12 cellular contexts compared by ENCODE assay signal in genomic region chrX:45517090-45517973, GRCh38.
A peak's percentile ranks its signal among the peaks of the same experiment; 100 is the strongest.
DNase-seq lines count a peak whose midpoint lies in the region; ATAC-seq, FAIRE-seq and TF ChIP-seq lines count a peak whose summit lies in the region.
"Had no signal": no experiment of that assay in that cellular context is flagged by ENCODE, and none has a peak within 500 bp of the region (broad histone marks: within the 10 kb centered on the region; RNA-seq: fewer than 3 reads in every experiment).

No MANE protein-coding gene starts in this region.

- intact Hi-C loops in left colon (cut with DNase I, micrococcal nuclease), result no loop called here

- DNase-seq in GM03348 (ENCODE audit: low spot score) (peak; percentile 51), NCI-H69 (lab: John Stamatoyannopoulos, UW) (peak; percentile 24), epithelial cell of prostate (ENCODE audit: low read depth, low spot score) (no peak), type B pancreatic cell (ENCODE audit: extremely low spot score, unreplicated experiment) (no peak), D721Med (ENCODE audit: insufficient read length, low spot score) (no peak), left colon (no peak)
- DNase-seq: activated CD4-positive, alpha-beta T cell treated with anti-CD3 and anti-CD28 coated beads, Interleukin-2, amount 50 U/mL, for 48 hours; activated naive CD8-positive, alpha-beta T cell treated with anti-CD3 and anti-CD28 coated beads, Interleukin-2, amount 50 U/mL, for 24 hours; NCI-H1930; stomach had no signal

- no peaks in the 10 kb centered on the region for H3K9me3 Mint-ChIP-seq in type B pancreatic cell
- H3K9me3 Mint-ChIP-seq: activated naive CD8-positive, alpha-beta T cell treated with anti-CD3 and anti-CD28 coated beads, Interleukin-2, amount 50 U/mL, for 24 hours had no signal

- no peaks in the 10 kb centered on the region for H3K27me3 ChIP-seq in parathyroid adenoma (ENCODE audit: control insufficient read depth, insufficient read depth, low read length)

- H3K27me3 Mint-ChIP-seq in type B pancreatic cell, result no peaks in the 10 kb centered on the region
- H3K27me3 Mint-ChIP-seq: activated naive CD8-positive, alpha-beta T cell treated with anti-CD3 and anti-CD28 coated beads, Interleukin-2, amount 50 U/mL, for 24 hours had no signal

- H3K9ac ChIP-seq in parathyroid adenoma, result no peak overlapping the region

- peaks cover 16% of the 10 kb centered on the region for H3K4me1 Mint-ChIP-seq in type B pancreatic cell (ENCODE audit: unreplicated experiment)

- peaks cover 2% of the 10 kb centered on the region for H3K4me1 ChIP-seq in parathyroid adenoma

- no peaks in the 10 kb centered on the region for H3K79me2 ChIP-seq in parathyroid adenoma

- no peaks in the 10 kb centered on the region for H3K36me3 ChIP-seq in parathyroid adenoma (ENCODE audit: control insufficient read depth, insufficient read depth, low read length)
- H3K36me3 ChIP-seq: stomach had no signal

- TF ChIP-seq CTCF in parathyroid adenoma (IDR thresholded peaks at IDR 0.05) (no peak), type B pancreatic cell (conservative IDR thresholded peaks at IDR 0.05) (no peak), D721Med (IDR thresholded peaks at IDR 0.05; ENCODE audit: insufficient read depth, missing control alignments) (no peak)

- FAIRE-seq in D721Med (lab: Jason Lieb, UNC), result no peak

- no peak overlapping the region for H3K4me3 Mint-ChIP-seq in type B pancreatic cell
- H3K4me3 Mint-ChIP-seq: activated naive CD8-positive, alpha-beta T cell treated with anti-CD3 and anti-CD28 coated beads, Interleukin-2, amount 50 U/mL, for 24 hours had no signal

- no peak for ATAC-seq in left colon
- ATAC-seq: activated naive CD8-positive, alpha-beta T cell treated with anti-CD3 and anti-CD28 coated beads, Interleukin-2, amount 50 U/mL, for 24 hours; esophagus mucosa had no signal

- H3K27ac ChIP-seq in epithelial cell of prostate (peak overlapping the region; percentile 82), parathyroid adenoma (no peak overlapping the region)

- H3K9me3 ChIP-seq in parathyroid adenoma (ENCODE audit: control insufficient read depth, low read length), result no peaks in the 10 kb centered on the region
- H3K9me3 ChIP-seq: stomach had no signal

- H2AFZ ChIP-seq in parathyroid adenoma, result peak overlapping the region; percentile 50

- no peak overlapping the region for H3K27ac Mint-ChIP-seq in type B pancreatic cell
- H3K27ac Mint-ChIP-seq: activated naive CD8-positive, alpha-beta T cell treated with anti-CD3 and anti-CD28 coated beads, Interleukin-2, amount 50 U/mL, for 24 hours had no signal

- no peaks in the 10 kb centered on the region for H3K36me3 Mint-ChIP-seq in type B pancreatic cell

- no peak overlapping the region for H3K4me3 ChIP-seq in parathyroid adenoma (ENCODE audit: low read depth, low read length)
- H3K4me3 ChIP-seq: stomach had no signal

- no peak overlapping the region for H3K4me2 ChIP-seq in parathyroid adenoma (ENCODE audit: low read length)

Comparison
In these comparisons a context has a peak if more than half of its experiments do, and no peak if none do; other contexts are left out.
1. DNase-seq: peak in GM03348 (single experiment) and NCI-H69 (single experiment); none in epithelial cell of prostate (single experiment), type B pancreatic cell (single experiment), D721Med (single experiment) and left colon (0 of 2).